12 cellular contexts compared by ENCODE assay signal in the genomic region with DNA sequence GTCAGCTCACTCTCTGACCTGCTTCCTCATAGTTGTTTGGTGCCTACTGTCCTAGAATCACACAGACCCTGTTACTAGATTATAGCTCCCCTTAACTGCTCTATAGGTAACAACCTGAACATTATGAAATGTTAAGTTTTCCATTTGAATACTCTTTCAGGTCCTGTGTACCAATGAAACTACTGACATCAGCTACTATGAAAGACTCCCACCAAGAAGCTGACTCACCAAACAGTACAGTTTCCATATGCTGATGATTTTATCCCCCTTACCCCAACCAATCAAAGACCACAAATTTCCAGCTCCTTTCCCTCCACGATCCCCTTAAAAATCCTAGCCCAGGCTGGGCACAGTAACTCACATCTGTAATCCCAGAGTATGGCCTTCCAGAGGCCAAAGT. TPM values are rescaled to one million over a fixed set of nuclear protein-coding genes. Genes with fewer than 3 reads are reported as not detected.
DNase-seq lines count a peak whose midpoint lies in the region; ATAC-seq, FAIRE-seq and TF ChIP-seq lines count a peak whose summit lies in the region.
"Had no signal": no experiment of that assay in that cellular context is flagged by ENCODE, and none has a peak within 500 bp of the region (broad histone marks: within the 10 kb centered on the region; RNA-seq: fewer than 3 reads in every experiment).

No MANE protein-coding gene starts in this region.

- H3K36me3 ChIP-seq in KMS-11 (ENCODE audit: insufficient read depth) = no peaks in the 10 kb centered on the region; the same call in 1 of the 2 replicates

- H3K79me2 ChIP-seq in KMS-11 (ENCODE audit: insufficient read depth, low read depth) = no peaks in the 10 kb centered on the region

- H3K9ac ChIP-seq in KMS-11 = peak overlapping the region; percentile 35; the same call in 1 of the 2 replicates

- H4K20me1 ChIP-seq in KMS-11 (ENCODE audit: insufficient read depth) = no peaks in the 10 kb centered on the region

- FAIRE-seq in D721Med (lab: Jason Lieb, UNC) = no peak

- H2AFZ ChIP-seq in KMS-11 (ENCODE audit: low read depth) = peak overlapping the region; percentile 12; the same call in 1 of the 2 replicates

- H3K4me1 ChIP-seq in KMS-11 (ENCODE audit: low read depth, poor library complexity, severe bottlenecking) = peaks cover 26% of the 10 kb centered on the region

- no peak overlapping the region for H3K4me3 ChIP-seq in KMS-11 (IDR thresholded peaks at IDR 0.05; ENCODE audit: insufficient read depth, low read depth, low read length)

- intact Hi-C loops in posterior vena cava (cut with DNase I) = loop anchor here in 1 of 2 donors (5.0 kb wide), 1 partner anchor 1802 kb away; no protein-coding TSS in a partner anchor

- H3K4me2 ChIP-seq in KMS-11 = peak overlapping the region; percentile 72

- no peak for ATAC-seq in GM21515 (IDR thresholded peaks at IDR 0.05; ENCODE audit: unreplicated experiment)

- no peak for TF ChIP-seq CTCF in KMS-11 (conservative IDR thresholded peaks at IDR 0.05; ENCODE audit: low read depth, low read length)
- no peak for TF ChIP-seq CTCF in D721Med (IDR thresholded peaks at IDR 0.05; ENCODE audit: insufficient read depth, missing control alignments)

- DNase-seq in EL (peak; percentile 38), astrocyte of the hippocampus (ENCODE audit: low read depth, low spot score) (peak; percentile 20), kidney tubule cell (ENCODE audit: low spot score) (peak; percentile 5), D721Med (ENCODE audit: insufficient read length, low spot score) (no peak), posterior vena cava (ENCODE audit: low spot score) (no peak)
- DNase-seq: CD4-positive, CD25-positive, alpha-beta regulatory T cell; endodermal cell; KBM-7; NCI-H2081 treated with DMSO at 0.1 percent for 48 hours; NK-92 treated with Interleukin-12 subunit alpha and Interleukin-12 subunit beta, amount 100 ng/mL, for 24 hours had no signal

- peak overlapping the region; percentile 84 for H3K27ac ChIP-seq in KMS-11

- no peaks in the 10 kb centered on the region for H3K27me3 ChIP-seq in KMS-11 (ENCODE audit: insufficient read depth, low read depth)

RNA-seq across cellular contexts. Expression of gene SRBD1, which starts 56.3 kb away (rescaled TPM):
- 10 to 100 TPM; 13.7 to 19.0 TPM for total RNA-seq in posterior vena cava

Comparison
In these comparisons a context has a peak if more than half of its experiments do, and no peak if none do; other contexts are left out.
1. DNase-seq: peak in EL (single experiment), astrocyte of the hippocampus (single experiment) and kidney tubule cell (single experiment); none in D721Med (single experiment) and posterior vena cava (single experiment).